Comparison of ENCODE assay signal across 3 cellular contexts in genomic region chr13:41029629-41030028, GRCh38.
TF ChIP-seq lines count a peak whose summit lies in the region.

No MANE protein-coding gene starts in this region.

TF ChIP-seq in SK-N-SH, 30 proteins besides CTCF, POLR2A, EP300 and RAD21:
- no peak for TF ChIP-seq SMC3 (IDR thresholded peaks at IDR 0.05; ENCODE audit: low read depth, low read length)
- TF ChIP-seq RFX5 (IDR thresholded peaks at IDR 0.05; ENCODE audit: low read length) = no peak
- no peak for TF ChIP-seq ZBTB33 (IDR thresholded peaks at IDR 0.05; ENCODE audit: borderline replicate concordance, low read depth)
- no peak for TF ChIP-seq RXRA (IDR thresholded peaks at IDR 0.05; ENCODE audit: borderline replicate concordance, low read depth)
- TF ChIP-seq IRF3 (IDR thresholded peaks at IDR 0.05; ENCODE audit: low read depth, low read length) = no peak
- TF ChIP-seq NFIC (IDR thresholded peaks at IDR 0.05; ENCODE audit: borderline replicate concordance) = no peak

TF ChIP-seq in SK-N-SH treated with all-trans-retinoic acid at 6 μM for 48 hours, 23 proteins besides CTCF, POLR2A, EP300 and RAD21:
- TF ChIP-seq ISL1 (CRISPR knock-in tag; IDR thresholded peaks at IDR 0.05) = no peak
- TF ChIP-seq OSR1 (CRISPR knock-in tag; IDR thresholded peaks at IDR 0.05) = no peak
- no peak for TF ChIP-seq ZFP3 (CRISPR knock-in tag; IDR thresholded peaks at IDR 0.05)
- TF ChIP-seq GLIS3 (CRISPR knock-in tag; IDR thresholded peaks at IDR 0.05) = no peak
- no peak for TF ChIP-seq ZNF70 (CRISPR knock-in tag; IDR thresholded peaks at IDR 0.05)
- no peak for TF ChIP-seq ZC3H10 (CRISPR knock-in tag; IDR thresholded peaks at IDR 0.05)
- TF ChIP-seq POU6F1 (CRISPR knock-in tag; IDR thresholded peaks at IDR 0.05; ENCODE audit: borderline replicate concordance, low read depth) = no peak
- TF ChIP-seq CSDC2 (CRISPR knock-in tag; IDR thresholded peaks at IDR 0.05) = no peak
- TF ChIP-seq ZNF8 (CRISPR knock-in tag; IDR thresholded peaks at IDR 0.05) = no peak
- TF ChIP-seq ARNTL (CRISPR knock-in tag; IDR thresholded peaks at IDR 0.05; ENCODE audit: borderline replicate concordance, low read depth) = no peak
- TF ChIP-seq BACH2 (CRISPR knock-in tag; IDR thresholded peaks at IDR 0.05; ENCODE audit: borderline replicate concordance) = no peak
- TF ChIP-seq TSHZ2 (CRISPR knock-in tag; IDR thresholded peaks at IDR 0.05) = no peak
- TF ChIP-seq TCF4 (CRISPR knock-in tag; IDR thresholded peaks at IDR 0.05; ENCODE audit: borderline replicate concordance) = no peak
- TF ChIP-seq ZFP30 (CRISPR knock-in tag; IDR thresholded peaks at IDR 0.05) = no peak

TF ChIP-seq in endothelial cell of umbilical vein, 7 proteins besides CTCF, POLR2A, EP300 and RAD21:
- TF ChIP-seq MAX (IDR thresholded peaks at IDR 0.05; ENCODE audit: insufficient read depth, insufficient read length) (no peak), MYC (IDR thresholded peaks at IDR 0.05; ENCODE audit: low read depth, low read length) (no peak), POLR2AphosphoS5 (IDR thresholded peaks at IDR 0.05; ENCODE audit: insufficient read depth, low read depth, low read length) (no peak), GATA2 (IDR thresholded peaks at IDR 0.05; ENCODE audit: insufficient read depth, insufficient read length, low read depth, low read length) (no peak), JUN (IDR thresholded peaks at IDR 0.05; ENCODE audit: borderline replicate concordance, insufficient read depth, insufficient read length, low read depth) (no peak), EZH2 (IDR thresholded peaks at IDR 0.05; ENCODE audit: borderline replicate concordance, low read depth, low read length, severe bottlenecking) (no peak), FOS (IDR thresholded peaks at IDR 0.05; ENCODE audit: borderline replicate concordance, insufficient read depth, low read length) (no peak)
